In the genomic region with DNA sequence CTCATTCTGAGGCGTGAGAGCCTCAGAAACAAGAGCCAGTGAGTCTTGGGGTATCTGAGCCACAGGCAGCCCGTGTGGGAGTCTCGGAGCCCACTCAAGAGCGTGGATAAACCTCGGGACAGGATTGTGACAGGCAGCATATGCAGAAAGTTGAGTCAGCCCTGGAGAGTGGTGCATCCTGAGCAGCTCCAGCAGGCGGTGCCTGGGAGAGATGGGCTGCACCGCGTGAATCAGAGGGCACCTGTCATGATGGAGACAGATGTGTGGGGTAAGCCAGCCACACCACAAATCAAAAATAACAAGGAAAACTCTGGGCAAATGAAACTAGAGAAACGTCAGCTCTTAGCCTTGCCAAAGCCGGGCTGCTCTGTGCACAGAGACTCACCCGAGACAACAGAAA, we compare ENCODE assay signal across 2 cellular contexts.
TF ChIP-seq lines count a peak whose summit lies in the region.

No MANE protein-coding gene starts in this region.

TF ChIP-seq in HEK293, 187 proteins besides CTCF, POLR2A, EP300 and RAD21:
- TF ChIP-seq PRDM1 (tag by site-specific recombination; IDR thresholded peaks at IDR 0.05) (peak; percentile 29; the same call in 1 of the 2 replicates), ZBTB17 (tag by site-specific recombination; IDR thresholded peaks at IDR 0.05) (peak; percentile 27; the same call in 1 of the 2 replicates), OSR2 (tag by site-specific recombination; IDR thresholded peaks at IDR 0.05) (no peak), EGR2 (tag by site-specific recombination; IDR thresholded peaks at IDR 0.05; ENCODE audit: low read depth) (0 out of 2 replicates have a peak, but pooled peaks have one; percentile 8)
- TF ChIP-seq, protein P1, sequence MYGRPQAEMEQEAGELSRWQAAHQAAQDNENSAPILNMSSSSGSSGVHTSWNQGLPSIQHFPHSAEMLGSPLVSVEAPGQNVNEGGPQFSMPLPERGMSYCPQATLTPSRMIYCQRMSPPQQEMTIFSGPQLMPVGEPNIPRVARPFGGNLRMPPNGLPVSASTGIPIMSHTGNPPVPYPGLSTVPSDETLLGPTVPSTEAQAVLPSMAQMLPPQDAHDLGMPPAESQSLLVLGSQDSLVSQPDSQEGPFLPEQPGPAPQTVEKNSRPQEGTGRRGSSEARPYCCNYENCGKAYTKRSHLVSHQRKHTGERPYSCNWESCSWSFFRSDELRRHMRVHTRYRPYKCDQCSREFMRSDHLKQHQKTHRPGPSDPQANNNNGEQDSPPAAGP (tag by site-specific recombination; IDR thresholded peaks at IDR 0.05): no peak

TF ChIP-seq in K562, 482 proteins besides CTCF, POLR2A, EP300 and RAD21:
- TF ChIP-seq CBX5 (IDR thresholded peaks at IDR 0.05; ENCODE audit: borderline replicate concordance, low read depth): no peak
- no peak for TF ChIP-seq ZNF146 (CRISPR knock-in tag; IDR thresholded peaks at IDR 0.05; ENCODE audit: unreplicated experiment)
- TF ChIP-seq KHSRP (IDR thresholded peaks at IDR 0.05): no peak
- TF ChIP-seq ZNF316 (IDR thresholded peaks at IDR 0.05): no peak
- TF ChIP-seq, protein P2, sequence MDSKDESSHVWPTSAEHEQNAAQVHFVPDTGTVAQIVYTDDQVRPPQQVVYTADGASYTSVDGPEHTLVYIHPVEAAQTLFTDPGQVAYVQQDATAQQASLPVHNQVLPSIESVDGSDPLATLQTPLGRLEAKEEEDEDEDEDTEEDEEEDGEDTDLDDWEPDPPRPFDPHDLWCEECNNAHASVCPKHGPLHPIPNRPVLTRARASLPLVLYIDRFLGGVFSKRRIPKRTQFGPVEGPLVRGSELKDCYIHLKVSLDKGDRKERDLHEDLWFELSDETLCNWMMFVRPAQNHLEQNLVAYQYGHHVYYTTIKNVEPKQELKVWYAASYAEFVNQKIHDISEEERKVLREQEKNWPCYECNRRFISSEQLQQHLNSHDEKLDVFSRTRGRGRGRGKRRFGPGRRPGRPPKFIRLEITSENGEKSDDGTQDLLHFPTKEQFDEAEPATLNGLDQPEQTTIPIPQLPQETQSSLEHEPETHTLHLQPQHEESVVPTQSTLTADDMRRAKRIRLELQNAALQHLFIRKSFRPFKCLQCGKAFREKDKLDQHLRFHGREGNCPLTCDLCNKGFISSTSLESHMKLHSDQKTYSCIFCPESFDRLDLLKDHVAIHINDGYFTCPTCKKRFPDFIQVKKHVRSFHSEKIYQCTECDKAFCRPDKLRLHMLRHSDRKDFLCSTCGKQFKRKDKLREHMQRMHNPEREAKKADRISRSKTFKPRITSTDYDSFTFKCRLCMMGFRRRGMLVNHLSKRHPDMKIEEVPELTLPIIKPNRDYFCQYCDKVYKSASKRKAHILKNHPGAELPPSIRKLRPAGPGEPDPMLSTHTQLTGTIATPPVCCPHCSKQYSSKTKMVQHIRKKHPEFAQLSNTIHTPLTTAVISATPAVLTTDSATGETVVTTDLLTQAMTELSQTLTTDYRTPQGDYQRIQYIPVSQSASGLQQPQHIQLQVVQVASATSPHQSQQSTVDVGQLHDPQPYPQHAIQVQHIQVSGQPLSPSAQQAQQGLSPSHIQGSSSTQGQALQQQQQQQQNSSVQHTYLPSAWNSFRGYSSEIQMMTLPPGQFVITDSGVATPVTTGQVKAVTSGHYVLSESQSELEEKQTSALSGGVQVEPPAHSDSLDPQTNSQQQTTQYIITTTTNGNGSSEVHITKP (IDR thresholded peaks at IDR 0.05; ENCODE audit: partially characterized antibody): no peak
- TF ChIP-seq, protein P3, sequence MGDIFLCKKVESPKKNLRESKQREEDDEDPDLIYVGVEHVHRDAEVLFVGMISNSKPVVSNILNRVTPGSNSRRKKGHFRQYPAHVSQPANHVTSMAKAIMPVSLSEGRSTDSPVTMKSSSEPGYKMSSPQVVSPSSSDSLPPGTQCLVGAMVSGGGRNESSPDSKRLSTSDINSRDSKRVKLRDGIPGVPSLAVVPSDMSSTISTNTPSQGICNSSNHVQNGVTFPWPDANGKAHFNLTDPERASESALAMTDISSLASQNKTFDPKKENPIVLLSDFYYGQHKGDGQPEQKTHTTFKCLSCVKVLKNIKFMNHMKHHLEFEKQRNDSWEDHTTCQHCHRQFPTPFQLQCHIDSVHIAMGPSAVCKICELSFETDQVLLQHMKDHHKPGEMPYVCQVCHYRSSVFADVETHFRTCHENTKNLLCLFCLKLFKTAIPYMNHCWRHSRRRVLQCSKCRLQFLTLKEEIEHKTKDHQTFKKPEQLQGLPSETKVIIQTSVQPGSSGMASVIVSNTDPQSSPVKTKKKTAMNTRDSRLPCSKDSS (IDR thresholded peaks at IDR 0.05; ENCODE audit: low read depth, partially characterized antibody): no peak
- no peak for TF ChIP-seq POLR2H (tag; IDR thresholded peaks at IDR 0.05; ENCODE audit: low read depth)
